Comparison of ENCODE assay signal across 11 cellular contexts in the genomic region with DNA sequence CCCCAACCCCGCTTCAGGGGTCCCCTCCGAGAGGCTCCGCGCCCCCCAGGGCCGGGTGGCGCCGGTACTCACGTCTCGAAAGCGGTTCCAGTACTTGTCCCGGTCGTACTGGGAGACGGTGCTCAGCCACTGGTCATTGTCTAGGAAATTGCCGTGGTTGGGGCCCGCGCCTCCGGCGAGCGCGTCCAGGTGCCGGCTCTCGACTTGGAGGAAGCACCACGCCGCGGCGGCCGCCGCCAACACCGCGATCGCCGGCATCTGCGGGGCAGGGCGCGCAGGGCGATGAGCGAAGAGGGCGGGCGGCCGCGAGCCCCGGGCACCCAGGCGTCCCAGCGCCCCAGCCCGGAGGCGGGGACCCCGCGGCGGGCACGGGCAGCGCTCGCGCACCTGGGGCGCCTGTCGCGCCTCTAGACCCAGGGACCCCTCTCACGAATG. TPM values are rescaled to one million over a fixed set of nuclear protein-coding genes. Genes with fewer than 3 reads are reported as not detected.
DNase-seq lines count a peak whose midpoint lies in the region; ATAC-seq and TF ChIP-seq lines count a peak whose summit lies in the region.
"Had no signal": no experiment of that assay in that cellular context is flagged by ENCODE, and none has a peak within 500 bp of the region (broad histone marks: within the 10 kb centered on the region; RNA-seq: fewer than 3 reads in every experiment).

No MANE protein-coding gene starts in this region.

- no peaks in the 10 kb centered on the region for H3K36me3 ChIP-seq in transverse colon
- H3K36me3 ChIP-seq: BLaER1 treated with 17β-estradiol and CSF1 and Interleukin-3, amounts not matched to agents 10 nM and 100 nM had no signal

- TF ChIP-seq POLR2A in transverse colon (IDR thresholded peaks at IDR 0.05): no peak

- peaks cover 33% of the 10 kb centered on the region for H3K27me3 ChIP-seq in transverse colon

- H3K27ac ChIP-seq in cingulate gyrus (ENCODE audit: low read depth, low read length): peak overlapping the region; percentile 75
- no peak overlapping the region for H3K27ac ChIP-seq in transverse colon
- H3K27ac ChIP-seq: BLaER1 treated with 17β-estradiol and CSF1 and Interleukin-3, amounts not matched to agents 10 nM and 100 nM; HL-60 had no signal

- in situ Hi-C loops in transverse colon (cut with MboI; ENCODE audit: low pct_ligation_motif_present in 1 of 4, low pct_unique_long_range_greater_than_20kb in 1 of 4, low sequenced_read_pairs in 3 of 4): no loop called here

- no peaks in the 10 kb centered on the region for H3K9me3 ChIP-seq in transverse colon

- H3K4me1 ChIP-seq in transverse colon: peaks cover 0 to 6% (median 3%) of the 10 kb centered on the region in 4 donors
- H3K4me1 ChIP-seq: BLaER1 treated with 17β-estradiol and CSF1 and Interleukin-3, amounts not matched to agents 10 nM and 100 nM had no signal

- WGBS in transverse colon (ENCODE audit: low coverage in 1 of 2), 2 donors: 36% methylated on average over 12 of the region's 57 CpGs; no CpG with 5 or more reads in 1 of the 2 donors

- no peak for TF ChIP-seq EP300 in transverse colon (IDR thresholded peaks at IDR 0.05; ENCODE audit: low read depth)

- no peak for TF ChIP-seq CTCF in transverse colon (IDR thresholded peaks at IDR 0.05)

- ATAC-seq in left lobe of liver (peak; percentile 6), GM18520 (IDR thresholded peaks at IDR 0.05; ENCODE audit: unreplicated experiment) (no peak)

- peak overlapping the region; percentile 20 to 55 (median 36) for H3K4me3 ChIP-seq in transverse colon

- intact Hi-C loops in transverse colon (cut with DNase I; ENCODE audit: low total_unique reads): loop anchor here (5.0 to 10.0 kb wide), 2 partner anchors 154 to 176 kb away; no protein-coding TSS in a partner anchor

- DNase-seq in NCI-H82 (lab: John Stamatoyannopoulos, UW): peak; percentile 36
- DNase-seq in NCI-H82 treated with DMSO at 0.1 percent for 48 hours (lab: John Stamatoyannopoulos, UW; ENCODE audit: unreplicated experiment): no peak
- no peak for DNase-seq in left lobe of liver (ENCODE audit: low spot score)
- DNase-seq in transverse colon: no peak
- no peak for DNase-seq in activated effector memory CD4-positive, alpha-beta T cell treated with Interleukin-2 at 50 U/mL for 16 hours
- DNase-seq in SIG-M5 (lab: John Stamatoyannopoulos, UW): no peak
- DNase-seq: naive B cell had no signal

RNA-seq across cellular contexts. Expression of a gene that starts 0.8 kb away (rescaled TPM):
- total RNA-seq in left lobe of liver (0.40 TPM), transverse colon (10 to 100 TPM in 3 of 4 donors, 1 to 10 TPM in 1; 8.6 to 34.8 (median 13.2) TPM)
